1 cellular context compared by ENCODE assay signal in the genomic region with DNA sequence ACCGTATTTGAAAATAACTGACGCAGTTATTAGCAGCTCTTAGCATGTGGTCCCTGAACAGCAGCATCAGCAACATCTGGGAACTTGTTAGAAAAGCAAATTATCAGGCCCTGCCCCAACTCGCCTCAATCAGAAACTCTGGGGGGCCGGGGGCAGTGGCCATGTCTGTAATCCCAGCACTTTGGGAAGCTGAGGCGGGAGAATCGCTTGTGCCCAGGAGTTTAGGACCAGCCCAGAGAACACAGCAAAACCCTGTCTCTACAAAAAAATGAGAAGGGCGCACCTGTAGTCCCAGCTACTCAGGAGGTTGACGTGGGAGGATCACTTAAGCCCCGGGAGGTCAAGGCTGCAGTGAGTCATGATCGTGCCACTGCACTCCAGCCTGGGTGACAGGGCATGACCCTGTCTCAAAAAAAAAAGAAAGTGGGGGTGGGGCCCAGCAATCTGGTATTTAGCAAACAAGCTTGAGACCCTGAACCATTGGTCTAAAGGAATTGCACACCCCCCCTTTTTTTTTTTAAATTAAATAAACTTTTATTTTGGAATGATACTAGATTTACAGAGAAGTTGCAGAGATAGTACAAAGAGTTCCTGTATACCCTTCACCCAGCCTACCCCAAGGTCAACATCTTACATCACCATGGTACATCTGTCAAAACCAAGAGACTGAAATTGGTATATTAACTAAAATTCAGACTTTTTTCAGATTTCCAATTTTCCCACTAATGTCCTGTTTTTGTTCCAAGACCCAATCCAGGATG.
A peak's percentile ranks its signal among the peaks of the same experiment; 100 is the strongest.
TF ChIP-seq lines count a peak whose summit lies in the region.

No MANE protein-coding gene starts in this region.

TF ChIP-seq in HepG2, 621 proteins besides CTCF, POLR2A, EP300 and RAD21 (continued from another document and continues in another):
- TF ChIP-seq USF2 (IDR thresholded peaks at IDR 0.05; ENCODE audit: low read depth, low read length): no peak
- TF ChIP-seq USF2 (CRISPR knock-in tag; IDR thresholded peaks at IDR 0.05; ENCODE audit: borderline replicate concordance): 0 out of 2 replicates have a peak, but pooled peaks have one; percentile 0
- TF ChIP-seq ZNF614 (CRISPR knock-in tag; IDR thresholded peaks at IDR 0.05; ENCODE audit: borderline replicate concordance): peak; percentile 30; the same call in 1 of the 2 replicates
- TF ChIP-seq HOXD1 (CRISPR knock-in tag; IDR thresholded peaks at IDR 0.05): no peak
- TF ChIP-seq, protein P1, sequence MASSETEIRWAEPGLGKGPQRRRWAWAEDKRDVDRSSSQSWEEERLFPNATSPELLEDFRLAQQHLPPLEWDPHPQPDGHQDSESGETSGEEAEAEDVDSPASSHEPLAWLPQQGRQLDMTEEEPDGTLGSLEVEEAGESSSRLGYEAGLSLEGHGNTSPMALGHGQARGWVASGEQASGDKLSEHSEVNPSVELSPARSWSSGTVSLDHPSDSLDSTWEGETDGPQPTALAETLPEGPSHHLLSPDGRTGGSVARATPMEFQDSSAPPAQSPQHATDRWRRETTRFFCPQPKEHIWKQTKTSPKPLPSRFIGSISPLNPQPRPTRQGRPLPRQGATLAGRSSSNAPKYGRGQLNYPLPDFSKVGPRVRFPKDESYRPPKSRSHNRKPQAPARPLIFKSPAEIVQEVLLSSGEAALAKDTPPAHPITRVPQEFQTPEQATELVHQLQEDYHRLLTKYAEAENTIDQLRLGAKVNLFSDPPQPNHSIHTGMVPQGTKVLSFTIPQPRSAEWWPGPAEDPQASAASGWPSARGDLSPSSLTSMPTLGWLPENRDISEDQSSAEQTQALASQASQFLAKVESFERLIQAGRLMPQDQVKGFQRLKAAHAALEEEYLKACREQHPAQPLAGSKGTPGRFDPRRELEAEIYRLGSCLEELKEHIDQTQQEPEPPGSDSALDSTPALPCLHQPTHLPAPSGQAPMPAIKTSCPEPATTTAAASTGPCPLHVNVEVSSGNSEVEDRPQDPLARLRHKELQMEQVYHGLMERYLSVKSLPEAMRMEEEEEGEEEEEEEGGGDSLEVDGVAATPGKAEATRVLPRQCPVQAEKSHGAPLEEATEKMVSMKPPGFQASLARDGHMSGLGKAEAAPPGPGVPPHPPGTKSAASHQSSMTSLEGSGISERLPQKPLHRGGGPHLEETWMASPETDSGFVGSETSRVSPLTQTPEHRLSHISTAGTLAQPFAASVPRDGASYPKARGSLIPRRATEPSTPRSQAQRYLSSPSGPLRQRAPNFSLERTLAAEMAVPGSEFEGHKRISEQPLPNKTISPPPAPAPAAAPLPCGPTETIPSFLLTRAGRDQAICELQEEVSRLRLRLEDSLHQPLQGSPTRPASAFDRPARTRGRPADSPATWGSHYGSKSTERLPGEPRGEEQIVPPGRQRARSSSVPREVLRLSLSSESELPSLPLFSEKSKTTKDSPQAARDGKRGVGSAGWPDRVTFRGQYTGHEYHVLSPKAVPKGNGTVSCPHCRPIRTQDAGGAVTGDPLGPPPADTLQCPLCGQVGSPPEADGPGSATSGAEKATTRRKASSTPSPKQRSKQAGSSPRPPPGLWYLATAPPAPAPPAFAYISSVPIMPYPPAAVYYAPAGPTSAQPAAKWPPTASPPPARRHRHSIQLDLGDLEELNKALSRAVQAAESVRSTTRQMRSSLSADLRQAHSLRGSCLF (CRISPR knock-in tag; IDR thresholded peaks at IDR 0.05; ENCODE audit: borderline replicate concordance): no peak
- peak; percentile 9; the same call in 1 of the 2 replicates for TF ChIP-seq RFXAP (CRISPR knock-in tag; IDR thresholded peaks at IDR 0.05; ENCODE audit: borderline replicate concordance)
- TF ChIP-seq ZNF670 (CRISPR knock-in tag; IDR thresholded peaks at IDR 0.05; ENCODE audit: borderline replicate concordance): 0 out of 2 replicates have a peak, but pooled peaks have one; percentile 45
- TF ChIP-seq ZBTB25 (CRISPR knock-in tag; IDR thresholded peaks at IDR 0.05): peak; percentile 14; the same call in 1 of the 2 replicates
- TF ChIP-seq MAZ (IDR thresholded peaks at IDR 0.05; ENCODE audit: borderline replicate concordance, low read depth, low read length): peak; percentile 26; the same call in 1 of the 2 replicates
- no peak for TF ChIP-seq MAZ (CRISPR knock-in tag; IDR thresholded peaks at IDR 0.05; ENCODE audit: low read depth)
- no peak for TF ChIP-seq HOXA7 (CRISPR knock-in tag; IDR thresholded peaks at IDR 0.05)
- TF ChIP-seq TFAP4 (IDR thresholded peaks at IDR 0.05; ENCODE audit: borderline replicate concordance, low read depth): peak; percentile 21; the same call in 1 of the 2 replicates
- TF ChIP-seq, protein P2, sequence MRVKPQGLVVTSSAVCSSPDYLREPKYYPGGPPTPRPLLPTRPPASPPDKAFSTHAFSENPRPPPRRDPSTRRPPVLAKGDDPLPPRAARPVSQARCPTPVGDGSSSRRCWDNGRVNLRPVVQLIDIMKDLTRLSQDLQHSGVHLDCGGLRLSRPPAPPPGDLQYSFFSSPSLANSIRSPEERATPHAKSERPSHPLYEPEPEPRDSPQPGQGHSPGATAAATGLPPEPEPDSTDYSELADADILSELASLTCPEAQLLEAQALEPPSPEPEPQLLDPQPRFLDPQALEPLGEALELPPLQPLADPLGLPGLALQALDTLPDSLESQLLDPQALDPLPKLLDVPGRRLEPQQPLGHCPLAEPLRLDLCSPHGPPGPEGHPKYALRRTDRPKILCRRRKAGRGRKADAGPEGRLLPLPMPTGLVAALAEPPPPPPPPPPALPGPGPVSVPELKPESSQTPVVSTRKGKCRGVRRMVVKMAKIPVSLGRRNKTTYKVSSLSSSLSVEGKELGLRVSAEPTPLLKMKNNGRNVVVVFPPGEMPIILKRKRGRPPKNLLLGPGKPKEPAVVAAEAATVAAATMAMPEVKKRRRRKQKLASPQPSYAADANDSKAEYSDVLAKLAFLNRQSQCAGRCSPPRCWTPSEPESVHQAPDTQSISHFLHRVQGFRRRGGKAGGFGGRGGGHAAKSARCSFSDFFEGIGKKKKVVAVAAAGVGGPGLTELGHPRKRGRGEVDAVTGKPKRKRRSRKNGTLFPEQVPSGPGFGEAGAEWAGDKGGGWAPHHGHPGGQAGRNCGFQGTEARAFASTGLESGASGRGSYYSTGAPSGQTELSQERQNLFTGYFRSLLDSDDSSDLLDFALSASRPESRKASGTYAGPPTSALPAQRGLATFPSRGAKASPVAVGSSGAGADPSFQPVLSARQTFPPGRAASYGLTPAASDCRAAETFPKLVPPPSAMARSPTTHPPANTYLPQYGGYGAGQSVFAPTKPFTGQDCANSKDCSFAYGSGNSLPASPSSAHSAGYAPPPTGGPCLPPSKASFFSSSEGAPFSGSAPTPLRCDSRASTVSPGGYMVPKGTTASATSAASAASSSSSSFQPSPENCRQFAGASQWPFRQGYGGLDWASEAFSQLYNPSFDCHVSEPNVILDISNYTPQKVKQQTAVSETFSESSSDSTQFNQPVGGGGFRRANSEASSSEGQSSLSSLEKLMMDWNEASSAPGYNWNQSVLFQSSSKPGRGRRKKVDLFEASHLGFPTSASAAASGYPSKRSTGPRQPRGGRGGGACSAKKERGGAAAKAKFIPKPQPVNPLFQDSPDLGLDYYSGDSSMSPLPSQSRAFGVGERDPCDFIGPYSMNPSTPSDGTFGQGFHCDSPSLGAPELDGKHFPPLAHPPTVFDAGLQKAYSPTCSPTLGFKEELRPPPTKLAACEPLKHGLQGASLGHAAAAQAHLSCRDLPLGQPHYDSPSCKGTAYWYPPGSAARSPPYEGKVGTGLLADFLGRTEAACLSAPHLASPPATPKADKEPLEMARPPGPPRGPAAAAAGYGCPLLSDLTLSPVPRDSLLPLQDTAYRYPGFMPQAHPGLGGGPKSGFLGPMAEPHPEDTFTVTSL (CRISPR knock-in tag; IDR thresholded peaks at IDR 0.05; ENCODE audit: borderline replicate concordance): 0 out of 2 replicates have a peak, but pooled peaks have one; percentile 20
- TF ChIP-seq RARA (CRISPR knock-in tag; IDR thresholded peaks at IDR 0.05): peak; percentile 94
- peak; percentile 9; the same call in 1 of the 2 replicates for TF ChIP-seq POLR2AphosphoS5 (IDR thresholded peaks at IDR 0.05; ENCODE audit: low read depth, low read length)
- TF ChIP-seq, protein P3, sequence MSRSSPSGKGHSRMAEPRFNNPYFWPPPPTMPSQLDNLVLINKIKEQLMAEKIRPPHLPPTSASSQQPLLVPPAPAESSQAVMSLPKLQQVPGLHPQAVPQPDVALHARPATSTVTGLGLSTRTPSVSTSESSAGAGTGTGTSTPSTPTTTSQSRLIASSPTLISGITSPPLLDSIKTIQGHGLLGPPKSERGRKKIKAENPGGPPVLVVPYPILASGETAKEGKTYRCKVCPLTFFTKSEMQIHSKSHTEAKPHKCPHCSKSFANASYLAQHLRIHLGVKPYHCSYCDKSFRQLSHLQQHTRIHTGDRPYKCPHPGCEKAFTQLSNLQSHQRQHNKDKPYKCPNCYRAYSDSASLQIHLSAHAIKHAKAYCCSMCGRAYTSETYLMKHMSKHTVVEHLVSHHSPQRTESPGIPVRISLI (CRISPR knock-in tag; IDR thresholded peaks at IDR 0.05; ENCODE audit: borderline replicate concordance): peak; percentile 94
- TF ChIP-seq PHF21A (CRISPR knock-in tag; IDR thresholded peaks at IDR 0.05): peak; percentile 45; the same call in 1 of the 2 replicates
- no peak for TF ChIP-seq FOXM1 (CRISPR knock-in tag; IDR thresholded peaks at IDR 0.05)
- TF ChIP-seq ZNF788 (CRISPR knock-in tag; IDR thresholded peaks at IDR 0.05; ENCODE audit: borderline replicate concordance): 0 out of 2 replicates have a peak, but pooled peaks have one; percentile 55
- TF ChIP-seq HOXA5 (CRISPR knock-in tag; IDR thresholded peaks at IDR 0.05): no peak
- peak; percentile 70 for TF ChIP-seq SAP130 (CRISPR knock-in tag; IDR thresholded peaks at IDR 0.05; ENCODE audit: low read depth)
- TF ChIP-seq SP1 (IDR thresholded peaks at IDR 0.05): no peak
- 0 out of 2 replicates have a peak, but pooled peaks have one; percentile 13 for TF ChIP-seq SP1 (CRISPR knock-in tag; IDR thresholded peaks at IDR 0.05)
- no peak for TF ChIP-seq SMAD3 (CRISPR knock-in tag; IDR thresholded peaks at IDR 0.05)
- TF ChIP-seq SKIL (CRISPR knock-in tag; IDR thresholded peaks at IDR 0.05; ENCODE audit: borderline replicate concordance): no peak; the same call in 1 of the 2 replicates
- TF ChIP-seq HIC2 (CRISPR knock-in tag; IDR thresholded peaks at IDR 0.05; ENCODE audit: low read depth): peak; percentile 57
- no peak for TF ChIP-seq ZNF549 (CRISPR knock-in tag; IDR thresholded peaks at IDR 0.05)
- no peak for TF ChIP-seq GABPA (IDR thresholded peaks at IDR 0.05; ENCODE audit: low read depth, low read length)
- TF ChIP-seq GABPA (CRISPR knock-in tag; IDR thresholded peaks at IDR 0.05; ENCODE audit: low read depth): peak; percentile 23; the same call in 1 of the 2 replicates
- peak; percentile 57 for TF ChIP-seq SKI (IDR thresholded peaks at IDR 0.05; ENCODE audit: partially characterized antibody)
- no peak for TF ChIP-seq NFRKB (IDR thresholded peaks at IDR 0.05)
